In genomic region chr2:181163139-181163538, GRCh38 we compare ENCODE assay signal across 16 cellular contexts.
DNase-seq lines count a peak whose midpoint lies in the region; ATAC-seq and TF ChIP-seq lines count a peak whose summit lies in the region.
"Had no signal": no experiment of that assay in that cellular context is flagged by ENCODE, and none has a peak within 500 bp of the region (broad histone marks: within the 10 kb centered on the region; RNA-seq: fewer than 3 reads in every experiment).

No MANE protein-coding gene starts in this region.

- H3K9ac ChIP-seq in MM.1S (ENCODE audit: low read length) (no peak overlapping the region), mesendoderm (ENCODE audit: low read length) (no peak overlapping the region)

- no peaks in the 10 kb centered on the region for H4K20me1 ChIP-seq in MM.1S (ENCODE audit: insufficient read depth, low read length)

- H2AK5ac ChIP-seq in mesendoderm (ENCODE audit: low read length): no peak overlapping the region

- peak; percentile 31 for DNase-seq in activated CD4-positive, alpha-beta T cell treated with anti-CD3 and anti-CD28 coated beads for 36 hours
- DNase-seq in activated CD4-positive, alpha-beta T cell treated with anti-CD3 and anti-CD28 coated beads for 4 hours: no peak
- peak; percentile 37 for DNase-seq in MM.1S
- DNase-seq in effector memory CD4-positive, alpha-beta T cell: peak in 2 of 3 donors; percentile 9 to 19
- DNase-seq in mesendoderm: no peak
- DNase-seq: KG1, NCI-H1436, NCI-H446, ovary, PC-3 had no signal

- no peak overlapping the region for H4K8ac ChIP-seq in mesendoderm (ENCODE audit: low read depth, low read length)

- intact Hi-C loops in activated CD4-positive, alpha-beta T cell treated with anti-CD3 and anti-CD28 coated beads for 36 hours (cut with DNase I, micrococcal nuclease): loop anchor here in 1 of 2 experiments (5.0 kb wide), 1 partner anchor 56 kb away; no protein-coding TSS in a partner anchor

- no peaks in the 10 kb centered on the region for H3K79me1 ChIP-seq in mesendoderm (ENCODE audit: low read length)

- H3K36me3 ChIP-seq in MM.1S (replicated peaks; ENCODE audit: insufficient read depth, low read length) (no peaks in the 10 kb centered on the region), mesendoderm (ENCODE audit: control insufficient read depth, insufficient read depth, low read length) (no peaks in the 10 kb centered on the region)
- H3K36me3 ChIP-seq in effector memory CD4-positive, alpha-beta T cell (ENCODE audit: control insufficient read depth, insufficient read depth, low read length): no peaks in the 10 kb centered on the region
- H3K36me3 ChIP-seq: ovary, thoracic aorta had no signal

- peaks cover 32% of the 10 kb centered on the region for H3F3A ChIP-seq in MM.1S (ENCODE audit: insufficient read depth, low read length)

- no peak overlapping the region for H3K56ac ChIP-seq in mesendoderm (ENCODE audit: low read length)

- H3K27me3 ChIP-seq in MM.1S (replicated peaks; ENCODE audit: insufficient read depth, low read length) (no peaks in the 10 kb centered on the region), mesendoderm (ENCODE audit: insufficient read depth, low read length, poor library complexity) (no peaks in the 10 kb centered on the region)
- no peaks in the 10 kb centered on the region for H3K27me3 ChIP-seq in effector memory CD4-positive, alpha-beta T cell (replicated peaks; ENCODE audit: control insufficient read depth, insufficient read depth, low read length, poor library complexity, severe bottlenecking)
- H3K27me3 ChIP-seq: ovary had no signal

- no peaks in the 10 kb centered on the region for H3K27me3 Mint-ChIP-seq in activated CD4-positive, alpha-beta T cell treated with anti-CD3 and anti-CD28 coated beads for 36 hours

- H3K4me3 Mint-ChIP-seq in activated CD4-positive, alpha-beta T cell treated with anti-CD3 and anti-CD28 coated beads for 36 hours: no peak overlapping the region

- H3K9me3 Mint-ChIP-seq in activated CD4-positive, alpha-beta T cell treated with anti-CD3 and anti-CD28 coated beads for 36 hours (ENCODE audit: low read depth): peaks cover 14% of the 10 kb centered on the region

- H3K23ac ChIP-seq in mesendoderm (ENCODE audit: low read length): no peak overlapping the region

- no peak overlapping the region for H2BK5ac ChIP-seq in mesendoderm (ENCODE audit: low read length)

- CTCF ChIA-PET in activated CD4-positive, alpha-beta T cell treated with anti-CD3 and anti-CD28 coated beads for 36 hours (lab: Charles Lee): interaction anchor here (0.6 kb wide), 1 partner anchor 81 kb away, joined by 3 read pairs; no protein-coding TSS in a partner anchor

- H2AFZ ChIP-seq in MM.1S (ENCODE audit: low read length): 0 out of 2 replicates have a peak overlapping the region, but pooled peaks have one; percentile 5

- no peaks in the 10 kb centered on the region for H3K9me2 ChIP-seq in MM.1S (replicated peaks; ENCODE audit: insufficient read depth, low read length)

- no peak overlapping the region for H3K18ac ChIP-seq in mesendoderm (ENCODE audit: low read length)

- peaks cover 50% of the 10 kb centered on the region for H3K4me1 ChIP-seq in MM.1S (ENCODE audit: low read length)
- peaks cover 6% of the 10 kb centered on the region for H3K4me1 ChIP-seq in effector memory CD4-positive, alpha-beta T cell (ENCODE audit: control insufficient read depth, insufficient read depth, low read length, poor library complexity, severe bottlenecking)
- no peaks in the 10 kb centered on the region for H3K4me1 ChIP-seq in mesendoderm (ENCODE audit: control insufficient read depth, low read depth, low read length)
- H3K4me1 ChIP-seq: A549 had no signal

- H4K5ac ChIP-seq in mesendoderm (ENCODE audit: low read length): no peak overlapping the region

- H3K9me3 ChIP-seq in MM.1S (replicated peaks; ENCODE audit: insufficient read depth, low read length): no peaks in the 10 kb centered on the region
- no peaks in the 10 kb centered on the region for H3K9me3 ChIP-seq in effector memory CD4-positive, alpha-beta T cell (ENCODE audit: control insufficient read depth, low read length)
- H3K9me3 ChIP-seq: A549, ovary, thoracic aorta had no signal

- peaks cover 25% of the 10 kb centered on the region for H3K36me3 Mint-ChIP-seq in activated CD4-positive, alpha-beta T cell treated with anti-CD3 and anti-CD28 coated beads for 36 hours (ENCODE audit: low read depth)

- H3K4me1 Mint-ChIP-seq in activated CD4-positive, alpha-beta T cell treated with anti-CD3 and anti-CD28 coated beads for 36 hours: peaks cover 38% of the 10 kb centered on the region

- H3K79me2 ChIP-seq in MM.1S (ENCODE audit: low read length): no peaks in the 10 kb centered on the region
- H3K79me2 ChIP-seq in mesendoderm (ENCODE audit: control insufficient read depth, insufficient read depth, low read length): no peaks in the 10 kb centered on the region

- H3K4me2 ChIP-seq in MM.1S (ENCODE audit: low read depth, low read length): peak overlapping the region; percentile 37; the same call in 1 of the 2 replicates
- H3K4me2 ChIP-seq in mesendoderm (ENCODE audit: low read length): no peak overlapping the region
- H3K4me2 ChIP-seq: A549 had no signal

- H2BK15ac ChIP-seq in mesendoderm (replicated peaks; ENCODE audit: low read depth): no peak overlapping the region

- no peak overlapping the region for H3K4ac ChIP-seq in mesendoderm (ENCODE audit: low read depth, low read length)

- no CpG with 5 or more reads among the region's 1 CpG for WGBS in mesendoderm (ENCODE audit: extremely low coverage, insufficient coverage, low lambda C conversion rate)

- POLR2A ChIA-PET in activated CD4-positive, alpha-beta T cell treated with anti-CD3 and anti-CD28 coated beads for 36 hours (lab: Charles Lee): no interaction called here

- no peak for TF ChIP-seq CTCF in MM.1S (IDR thresholded peaks at IDR 0.05; ENCODE audit: low read length)

- H3K27ac Mint-ChIP-seq in activated CD4-positive, alpha-beta T cell treated with anti-CD3 and anti-CD28 coated beads for 36 hours: peak overlapping the region; percentile 23

- no peak overlapping the region for H2BK120ac ChIP-seq in mesendoderm (ENCODE audit: low read depth, low read length)

- ATAC-seq in activated CD4-positive, alpha-beta T cell treated with anti-CD3 and anti-CD28 coated beads for 36 hours: peak; percentile 64
- peak; percentile 64 for ATAC-seq in GM18909 (IDR thresholded peaks at IDR 0.05; ENCODE audit: poor library complexity, unreplicated experiment)
- ATAC-seq in HG03159 (IDR thresholded peaks at IDR 0.05; ENCODE audit: unreplicated experiment): no peak
- no peak for ATAC-seq in GM19455 (IDR thresholded peaks at IDR 0.05; ENCODE audit: unreplicated experiment)
- ATAC-seq: A549, PC-3, SK-N-SH treated with all-trans-retinoic acid at 6 μM for 48 hours had no signal

- H3K27ac ChIP-seq in MM.1S (ENCODE audit: low read length): peak overlapping the region; percentile 89; the same call in 1 of the 2 replicates
- H3K27ac ChIP-seq in effector memory CD4-positive, alpha-beta T cell (ENCODE audit: insufficient read depth, low read length, poor library complexity, severe bottlenecking): peak overlapping the region; percentile 22
- no peak overlapping the region for H3K27ac ChIP-seq in mesendoderm (ENCODE audit: low read depth, low read length)
- H3K27ac ChIP-seq: A549, ovary, thoracic aorta had no signal

- H3K4me3 ChIP-seq in MM.1S (ENCODE audit: low read length) (no peak overlapping the region), mesendoderm (ENCODE audit: low read length) (no peak overlapping the region)
- H3K4me3 ChIP-seq in effector memory CD4-positive, alpha-beta T cell (ENCODE audit: insufficient read depth, low read depth, low read length, poor library complexity, severe bottlenecking): no peak overlapping the region
- H3K4me3 ChIP-seq: A549, ovary, thoracic aorta had no signal

Comparison
In these comparisons a context has a peak if more than half of its experiments do, and no peak if none do; other contexts are left out.
1. DNase-seq: peak in activated CD4-positive, alpha-beta T cell treated with anti-CD3 and anti-CD28 coated beads for 36 hours (single experiment), MM.1S (single experiment) and effector memory CD4-positive, alpha-beta T cell (2 of 3); none in activated CD4-positive, alpha-beta T cell treated with anti-CD3 and anti-CD28 coated beads for 4 hours (0 of 2) and mesendoderm (single experiment).
2. ATAC-seq: peak in activated CD4-positive, alpha-beta T cell treated with anti-CD3 and anti-CD28 coated beads for 36 hours (single experiment) and GM18909 (single experiment); none in HG03159 (single experiment) and GM19455 (single experiment).